In genomic region chr2:134642938-134643337, GRCh38 we compare ENCODE assay signal across 29 cellular contexts.
"Had no signal": no experiment of that assay in that cellular context is flagged by ENCODE, and none has a peak within 500 bp of the region (broad histone marks: within the 10 kb centered on the region; RNA-seq: fewer than 3 reads in every experiment).

No MANE protein-coding gene starts in this region.

- H3K27ac ChIP-seq: colonic mucosa, epithelial cell of prostate, gastrocnemius medialis, hepatocyte, neutrophil, pancreas, right lobe of liver, suprapubic skin, transverse colon, upper lobe of right lung, uterus had no signal

- H3K27ac Mint-ChIP-seq: dendritic cell treated with granulocyte-macrophage colony-stimulating factor and Interleukin-4, amounts not matched to agents 40 ng/mL and 50 ng/mL, for 4 days; endodermal cell; mesothelial cell of epicardium; naive thymus-derived CD8-positive, alpha-beta T cell; progenitor cell of endocrine pancreas; stimulated activated naive CD8-positive, alpha-beta T cell treated with anti-CD3 and anti-CD28 coated beads, Interleukin-15, amount 100 ng/mL, for 72 hours had no signal

- H3K36me3 Mint-ChIP-seq: mesothelial cell of epicardium; naive thymus-derived CD8-positive, alpha-beta T cell had no signal

- H3K9me3 ChIP-seq: colonic mucosa, gastrocnemius medialis, neutrophil, pancreas, right lobe of liver, suprapubic skin, transverse colon, upper lobe of right lung, uterus had no signal

- H3K4me1 Mint-ChIP-seq: endodermal cell; mesothelial cell of epicardium; naive thymus-derived CD8-positive, alpha-beta T cell; neural crest cell; stimulated activated naive CD8-positive, alpha-beta T cell treated with anti-CD3 and anti-CD28 coated beads, Interleukin-15, amount 100 ng/mL, for 72 hours had no signal

- ATAC-seq: esophagus mucosa; gastrocnemius medialis; left lobe of liver; naive thymus-derived CD8-positive, alpha-beta T cell; pancreas; right lobe of liver; stimulated activated naive CD8-positive, alpha-beta T cell treated with anti-CD3 and anti-CD28 coated beads, Interleukin-15, amount 100 ng/mL, for 72 hours; upper lobe of right lung had no signal

- DNase-seq: colonic mucosa; effector CD8-positive, alpha-beta T cell; endodermal cell; foreskin fibroblast; gastrocnemius medialis; head of caudate nucleus; kidney; mesenchymal stem cell; naive thymus-derived CD8-positive, alpha-beta T cell; pancreas; right lobe of liver; small intestine; stimulated activated CD4-positive, alpha-beta T cell treated with anti-CD3 and anti-CD28 coated beads, Interleukin-15, amount 100 ng/mL, for 24 hours; stimulated activated CD4-positive, alpha-beta T cell treated with anti-CD3 and anti-CD28 coated beads, Interleukin-2, amount 100 ng/mL, for 48 hours; stimulated activated naive CD4-positive, alpha-beta T cell; stimulated activated naive CD8-positive, alpha-beta T cell treated with anti-CD3 and anti-CD28 coated beads, Interleukin-15, amount 100 ng/mL, for 72 hours; transverse colon; upper lobe of right lung; uterus had no signal

- H3K4me3 ChIP-seq: colonic mucosa, gastrocnemius medialis, hepatocyte, pancreas, right lobe of liver, suprapubic skin, transverse colon, upper lobe of right lung, uterus had no signal

- H3K4me3 Mint-ChIP-seq: dendritic cell treated with granulocyte-macrophage colony-stimulating factor and Interleukin-4, amounts not matched to agents 40 ng/mL and 50 ng/mL, for 4 days; endodermal cell; mesothelial cell of epicardium; naive thymus-derived CD8-positive, alpha-beta T cell; neural crest cell; stimulated activated naive CD8-positive, alpha-beta T cell treated with anti-CD3 and anti-CD28 coated beads, Interleukin-15, amount 100 ng/mL, for 72 hours had no signal

- H3K36me3 ChIP-seq: colonic mucosa, gastrocnemius medialis, neutrophil, pancreas, right lobe of liver, suprapubic skin, transverse colon, upper lobe of right lung, uterus had no signal

- H3K27me3 ChIP-seq: colonic mucosa, gastrocnemius medialis, hepatocyte, neutrophil, pancreas, right lobe of liver, suprapubic skin, transverse colon, upper lobe of right lung, uterus had no signal

- H3K9me3 Mint-ChIP-seq: dendritic cell treated with granulocyte-macrophage colony-stimulating factor and Interleukin-4, amounts not matched to agents 40 ng/mL and 50 ng/mL, for 4 days; endodermal cell; mesothelial cell of epicardium; naive thymus-derived CD8-positive, alpha-beta T cell; neural crest cell; stimulated activated naive CD8-positive, alpha-beta T cell treated with anti-CD3 and anti-CD28 coated beads, Interleukin-15, amount 100 ng/mL, for 72 hours had no signal

- H3K4me1 ChIP-seq: colonic mucosa, gastrocnemius medialis, right lobe of liver, suprapubic skin, transverse colon, upper lobe of right lung, uterus had no signal
